3 cellular contexts compared by ENCODE assay signal in the genomic region with DNA sequence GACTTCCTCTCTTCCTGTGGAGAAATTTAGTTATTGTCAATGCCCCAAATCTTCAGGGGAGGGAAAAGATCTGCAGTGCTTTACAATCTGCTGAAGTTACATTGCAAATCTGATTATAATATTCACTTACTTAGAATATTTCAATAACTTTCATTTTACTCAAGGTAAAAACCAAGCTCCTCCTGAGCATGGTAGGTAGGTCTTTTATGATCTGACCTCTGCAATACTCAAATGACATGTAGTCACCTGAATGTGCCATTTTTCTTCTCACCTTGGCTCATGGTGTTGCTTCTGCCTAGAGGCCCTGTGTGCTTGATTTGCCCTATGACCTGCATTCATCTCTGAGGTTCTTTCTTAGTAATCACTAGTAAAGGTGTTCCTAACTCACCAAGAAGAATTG.
"Had no signal": no experiment of that assay in that cellular context is flagged by ENCODE, and none has a peak within 500 bp of the region (broad histone marks: within the 10 kb centered on the region; RNA-seq: fewer than 3 reads in every experiment).

No MANE protein-coding gene starts in this region.

- DNase-seq: GDM1, GF-D8 had no signal

- H3K4me3 ChIP-seq: GM12878 had no signal

- ATAC-seq: GM12878 had no signal
